Comparison of ENCODE assay signal across 8 cellular contexts in genomic region chr3:188000361-188000861, GRCh38.
A peak's percentile ranks its signal among the peaks of the same experiment; 100 is the strongest.
DNase-seq lines count a peak whose midpoint lies in the region; ATAC-seq and TF ChIP-seq lines count a peak whose summit lies in the region.

No MANE protein-coding gene starts in this region.

- peak; percentile 47 for DNase-seq in activated T-cell treated with anti-CD3 and anti-CD28 coated beads, Interleukin-2, amount 50 U/mL, for 24 hours
- no peak for DNase-seq in activated T-cell treated with anti-CD3 and anti-CD28 coated beads, Interleukin-2, amount 50 U/mL, for 48 hours
- DNase-seq in NCI-H345 (lab: John Stamatoyannopoulos, UW) (peak; percentile 90), colonic mucosa (peak; percentile 44), uterus (no peak), tibial artery (no peak), dorsolateral prefrontal cortex (no peak)
- DNase-seq in stimulated activated naive B cell treated with anti-CD40 and anti-IgM and Interleukin-4, amounts not matched to agents 10 μg/mL and 1 μg/mL and 100 μg/mL, for 72 hours: no peak

- peaks cover 6% of the 10 kb centered on the region for H3K4me1 ChIP-seq in colonic mucosa
- H3K4me1 ChIP-seq in uterus: no peaks in the 10 kb centered on the region
- H3K4me1 ChIP-seq in tibial artery: no peaks in the 10 kb centered on the region

- H3K9me3 ChIP-seq in colonic mucosa: no peaks in the 10 kb centered on the region
- H3K9me3 ChIP-seq in uterus: no peaks in the 10 kb centered on the region
- no peaks in the 10 kb centered on the region for H3K9me3 ChIP-seq in tibial artery

- H3K27me3 ChIP-seq in colonic mucosa: no peaks in the 10 kb centered on the region
- H3K27me3 ChIP-seq in uterus: no peaks in the 10 kb centered on the region
- no peaks in the 10 kb centered on the region for H3K27me3 ChIP-seq in tibial artery
- H3K27me3 ChIP-seq in dorsolateral prefrontal cortex: no peaks in the 10 kb centered on the region

- H3K4me3 ChIP-seq in colonic mucosa (no peak overlapping the region), uterus (no peak overlapping the region), tibial artery (no peak overlapping the region), dorsolateral prefrontal cortex (no peak overlapping the region)

- intact Hi-C loops in colonic mucosa (cut with DNase I) (no loop called here), uterus (cut with DNase I; ENCODE audit: low total_unique reads) (no loop called here), tibial artery (cut with DNase I; ENCODE audit: low total_unique reads) (no loop called here), dorsolateral prefrontal cortex (cut with DNase I) (no loop called here)

- peak overlapping the region; percentile 62 for H3K4me3 Mint-ChIP-seq in activated T-cell treated with anti-CD3 and anti-CD28 coated beads, Interleukin-2, amount 50 U/mL, for 24 hours
- peak overlapping the region in 1 of 2 donors; percentile 29 for H3K4me3 Mint-ChIP-seq in stimulated activated naive B cell treated with anti-CD40 and anti-IgM and Interleukin-4, amounts not matched to agents 10 μg/mL and 1 μg/mL and 100 μg/mL, for 72 hours

- H3K9me3 Mint-ChIP-seq in activated T-cell treated with anti-CD3 and anti-CD28 coated beads, Interleukin-2, amount 50 U/mL, for 24 hours: no peaks in the 10 kb centered on the region
- no peaks in the 10 kb centered on the region for H3K9me3 Mint-ChIP-seq in stimulated activated naive B cell treated with anti-CD40 and anti-IgM and Interleukin-4, amounts not matched to agents 10 μg/mL and 1 μg/mL and 100 μg/mL, for 72 hours

- no peaks in the 10 kb centered on the region for H3K27me3 Mint-ChIP-seq in activated T-cell treated with anti-CD3 and anti-CD28 coated beads, Interleukin-2, amount 50 U/mL, for 24 hours
- H3K27me3 Mint-ChIP-seq in stimulated activated naive B cell treated with anti-CD40 and anti-IgM and Interleukin-4, amounts not matched to agents 10 μg/mL and 1 μg/mL and 100 μg/mL, for 72 hours: no peaks in the 10 kb centered on the region

- TF ChIP-seq CTCF in colonic mucosa (IDR thresholded peaks at IDR 0.05) (no peak), uterus (IDR thresholded peaks at IDR 0.05) (no peak), tibial artery (IDR thresholded peaks at IDR 0.05) (no peak), dorsolateral prefrontal cortex (IDR thresholded peaks at IDR 0.05 in 54 of 56, conservative IDR thresholded peaks at IDR 0.05 in 2 of 56; ENCODE audit: low read depth in 1 of 56, partially characterized antibody in 56 of 56) (no peak)

- H3K27ac ChIP-seq in colonic mucosa (peak overlapping the region; percentile 28), uterus (peak overlapping the region in 1 of 2 donors; percentile 16), tibial artery (no peak overlapping the region), dorsolateral prefrontal cortex (no peak overlapping the region)

- peaks cover 2% of the 10 kb centered on the region for H3K36me3 Mint-ChIP-seq in activated T-cell treated with anti-CD3 and anti-CD28 coated beads, Interleukin-2, amount 50 U/mL, for 24 hours (ENCODE audit: low read depth)
- no peaks in the 10 kb centered on the region for H3K36me3 Mint-ChIP-seq in stimulated activated naive B cell treated with anti-CD40 and anti-IgM and Interleukin-4, amounts not matched to agents 10 μg/mL and 1 μg/mL and 100 μg/mL, for 72 hours

- H3K36me3 ChIP-seq in colonic mucosa: no peaks in the 10 kb centered on the region
- H3K36me3 ChIP-seq in uterus: no peaks in the 10 kb centered on the region
- no peaks in the 10 kb centered on the region for H3K36me3 ChIP-seq in tibial artery

- H3K4me1 Mint-ChIP-seq in activated T-cell treated with anti-CD3 and anti-CD28 coated beads, Interleukin-2, amount 50 U/mL, for 24 hours (ENCODE audit: low read depth): peaks cover 64% of the 10 kb centered on the region
- H3K4me1 Mint-ChIP-seq in stimulated activated naive B cell treated with anti-CD40 and anti-IgM and Interleukin-4, amounts not matched to agents 10 μg/mL and 1 μg/mL and 100 μg/mL, for 72 hours: peaks cover 7 to 21% of the 10 kb centered on the region in 2 donors

- no peak for TF ChIP-seq POLR2A in uterus (IDR thresholded peaks at IDR 0.05)

- H3K9ac ChIP-seq in colonic mucosa (ENCODE audit: low read depth in 2 of 2, low read length in 2 of 2): no peak overlapping the region

- H3K27ac Mint-ChIP-seq in activated T-cell treated with anti-CD3 and anti-CD28 coated beads, Interleukin-2, amount 50 U/mL, for 24 hours: peak overlapping the region; percentile 88
- peak overlapping the region; percentile 16 for H3K27ac Mint-ChIP-seq in stimulated activated naive B cell treated with anti-CD40 and anti-IgM and Interleukin-4, amounts not matched to agents 10 μg/mL and 1 μg/mL and 100 μg/mL, for 72 hours

- ATAC-seq in stimulated activated naive B cell treated with anti-CD40 and anti-IgM and Interleukin-4, amounts not matched to agents 10 μg/mL and 1 μg/mL and 100 μg/mL, for 72 hours (replicated peaks): peak in 1 of 2 donors; percentile 29

Comparison
In these comparisons a context has a peak if more than half of its experiments do, and no peak if none do; other contexts are left out.
1. DNase-seq: peak in activated T-cell treated with anti-CD3 and anti-CD28 coated beads, Interleukin-2, amount 50 U/mL, for 24 hours (single experiment), NCI-H345 (single experiment) and colonic mucosa (single experiment); none in activated T-cell treated with anti-CD3 and anti-CD28 coated beads, Interleukin-2, amount 50 U/mL, for 48 hours (0 of 2), stimulated activated naive B cell treated with anti-CD40 and anti-IgM and Interleukin-4, amounts not matched to agents 10 μg/mL and 1 μg/mL and 100 μg/mL, for 72 hours (single experiment), uterus (0 of 2), tibial artery (0 of 2) and dorsolateral prefrontal cortex (0 of 10).